ENCODE assay signal across 26 cellular contexts in the genomic region with DNA sequence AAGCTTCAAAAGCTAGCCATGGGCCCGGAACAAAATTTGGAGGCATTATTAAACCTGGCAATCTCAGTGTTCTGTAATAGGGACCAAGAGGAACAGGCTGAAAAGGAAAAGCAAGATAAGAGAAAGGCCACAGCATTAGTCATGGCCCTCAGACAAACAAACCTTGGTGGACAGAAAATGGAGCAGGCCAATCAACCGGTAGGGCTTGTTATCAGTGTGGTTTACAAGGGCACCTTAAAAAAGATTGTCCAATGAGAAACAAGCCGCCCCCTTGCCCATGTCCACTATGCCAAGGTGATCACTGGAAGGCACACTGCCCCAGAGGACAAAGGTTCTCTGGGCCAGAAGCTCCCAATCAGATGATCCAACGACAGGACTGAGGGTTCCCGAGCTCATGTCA.
"Had no signal": no experiment of that assay in that cellular context is flagged by ENCODE, and none has a peak within 500 bp of the region (broad histone marks: within the 10 kb centered on the region; RNA-seq: fewer than 3 reads in every experiment).

No MANE protein-coding gene starts in this region.

- DNase-seq: activated CD4-positive, alpha-beta T cell treated with anti-CD3 and anti-CD28 coated beads for 36 hours; activated CD4-positive, CD25-positive, alpha-beta regulatory T cell; activated CD8-positive, alpha-beta memory T cell treated with anti-CD3 and anti-CD28 coated beads, Interleukin-2, amount 10 ng/mL, durations not matched to agents 7 days and 5 days; activated CD8-positive, alpha-beta T cell treated with anti-CD3 and anti-CD28 coated beads, Interleukin-2, amount 10 ng/mL, durations not matched to agents 7 days and 5 days; activated naive CD8-positive, alpha-beta T cell treated with anti-CD3 and anti-CD28 coated beads, Interleukin-2, amount 50 U/mL, for 24 hours; activated T-cell treated with anti-CD3 and anti-CD28 coated beads, Interleukin-2, amount 50 U/mL, for 48 hours; anterior cingulate cortex; dermis blood vessel endothelial cell; effector CD4-positive, alpha-beta T cell; foreskin melanocyte; heart right ventricle; islet precursor cell; left ventricle myocardium inferior; naive B cell; nephron progenitor cell; sigmoid colon; small intestine; stimulated activated CD4-positive, alpha-beta T cell treated with anti-CD3 and anti-CD28 coated beads, Interleukin-4, amount 100 ng/mL, for 4 hours; stimulated activated CD8-positive, alpha-beta memory T cell treated with anti-CD3 and anti-CD28 coated beads, Interleukin-4, amount 100 ng/mL, for 48 hours; stimulated activated naive CD8-positive, alpha-beta T cell treated with anti-CD3 and anti-CD28 coated beads, Interleukin-15, amount 100 ng/mL, for 72 hours; tibial artery; upper lobe of right lung had no signal

- H3K27me3 ChIP-seq: esophagus muscularis mucosa, neutrophil, sigmoid colon, tibial artery, upper lobe of right lung had no signal

- H3K27ac ChIP-seq: esophagus muscularis mucosa, heart right ventricle, left ventricle myocardium inferior, neutrophil, sigmoid colon, upper lobe of right lung had no signal

- H3K4me1 ChIP-seq: esophagus muscularis mucosa, heart right ventricle, left ventricle myocardium inferior, sigmoid colon, upper lobe of right lung had no signal

- ATAC-seq: activated CD4-positive, alpha-beta T cell treated with anti-CD3 and anti-CD28 coated beads for 36 hours; activated CD8-positive, alpha-beta memory T cell treated with anti-CD3 and anti-CD28 coated beads, Interleukin-2, amount 10 ng/mL, durations not matched to agents 7 days and 5 days; activated CD8-positive, alpha-beta T cell treated with anti-CD3 and anti-CD28 coated beads, Interleukin-2, amount 10 ng/mL, durations not matched to agents 7 days and 5 days; activated naive CD8-positive, alpha-beta T cell treated with anti-CD3 and anti-CD28 coated beads, Interleukin-2, amount 50 U/mL, for 24 hours; heart right ventricle; stimulated activated memory B cell treated with anti-CD40 and anti-IgM and Interleukin-4, amounts not matched to agents 10 μg/mL and 1 μg/mL and 100 μg/mL, for 72 hours; stimulated activated naive CD8-positive, alpha-beta T cell treated with anti-CD3 and anti-CD28 coated beads, Interleukin-15, amount 100 ng/mL, for 72 hours; upper lobe of right lung had no signal

- H3K4me3 ChIP-seq: esophagus muscularis mucosa, heart right ventricle, left ventricle myocardium inferior, sigmoid colon, tibial artery, upper lobe of right lung had no signal

- FAIRE-seq: bronchial epithelial cell, small intestine had no signal

- H3K36me3 ChIP-seq: esophagus muscularis mucosa, heart right ventricle, left ventricle myocardium inferior, neutrophil, sigmoid colon, tibial artery, upper lobe of right lung had no signal

- H3K9me3 ChIP-seq: esophagus muscularis mucosa, left ventricle myocardium inferior, neutrophil, sigmoid colon, tibial artery, upper lobe of right lung had no signal
